3 cellular contexts compared by ENCODE assay signal in genomic region chr15:75796321-75796720, GRCh38.
"Had no signal": no experiment of that assay in that cellular context is flagged by ENCODE, and none has a peak within 500 bp of the region (broad histone marks: within the 10 kb centered on the region; RNA-seq: fewer than 3 reads in every experiment).

No MANE protein-coding gene starts in this region.

- H3K4me3 ChIP-seq: GM12878 had no signal

- ATAC-seq: GM12878 had no signal

- DNase-seq: GDM1, GF-D8 had no signal
